Comparison of ENCODE assay signal across 29 cellular contexts in the genomic region with DNA sequence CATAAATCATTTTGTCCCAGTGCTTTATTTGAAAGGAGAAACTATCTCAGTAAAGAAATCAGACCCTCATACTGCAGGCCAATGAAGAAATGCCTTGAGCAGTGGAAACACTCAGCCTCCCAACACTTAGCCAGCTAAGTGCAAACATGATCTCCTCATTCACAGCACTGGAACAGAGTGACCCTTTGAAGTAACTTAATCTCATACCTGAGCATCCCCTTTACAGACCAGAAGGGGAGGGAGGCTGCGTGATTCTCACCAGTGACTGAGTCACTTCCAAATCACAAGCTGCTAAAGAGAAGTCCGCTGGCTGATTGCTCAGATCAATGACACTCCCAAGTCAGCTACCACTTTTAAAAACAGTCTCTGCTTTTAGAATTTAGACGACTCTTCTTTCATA. TPM values are rescaled to one million over a fixed set of nuclear protein-coding genes. Genes with fewer than 3 reads are reported as not detected.
DNase-seq lines count a peak whose midpoint lies in the region; ATAC-seq and TF ChIP-seq lines count a peak whose summit lies in the region.
"Had no signal": no experiment of that assay in that cellular context is flagged by ENCODE, and none has a peak within 500 bp of the region (broad histone marks: within the 10 kb centered on the region; RNA-seq: fewer than 3 reads in every experiment).

No MANE protein-coding gene starts in this region.

- peaks cover 96% of the 10 kb centered on the region for H3K79me2 ChIP-seq in MM.1S (ENCODE audit: low read length)

- 62 to 71% methylated on average over 2 to 3 of the region's 3 CpGs for WGBS in upper lobe of left lung, 2 donors

- TF ChIP-seq EP300 in upper lobe of left lung (IDR thresholded peaks at IDR 0.05) = peak in 1 of 4 donors; percentile 8

- peaks cover 3% of the 10 kb centered on the region for H3K36me3 Mint-ChIP-seq in osteocyte (ENCODE audit: unreplicated experiment)
- H3K36me3 Mint-ChIP-seq: stimulated activated effector memory CD8-positive, alpha-beta T cell treated with anti-CD3 and anti-CD28 coated beads, Interleukin-12 subunit alpha, Interleukin-12 subunit beta, amount 100 ng/mL, for 72 hours had no signal

- H3K9me2 ChIP-seq in MM.1S (replicated peaks; ENCODE audit: insufficient read depth, low read length) = no peaks in the 10 kb centered on the region

- TF ChIP-seq CTCF in MM.1S (IDR thresholded peaks at IDR 0.05; ENCODE audit: low read length) (no peak), osteocyte (IDR thresholded peaks at IDR 0.05) (no peak), upper lobe of left lung (IDR thresholded peaks at IDR 0.05) (no peak)

- H2AFZ ChIP-seq in MM.1S (ENCODE audit: low read length) = no peak overlapping the region
- H2AFZ ChIP-seq: PC-9 had no signal

- ATAC-seq in upper lobe of left lung (ENCODE audit: low FRiP score in 2 of 2) = no peak
- ATAC-seq: activated T-cell treated with anti-CD3 and anti-CD28 coated beads, Interleukin-2, amount 50 U/mL, for 72 hours; stimulated activated effector memory CD8-positive, alpha-beta T cell treated with anti-CD3 and anti-CD28 coated beads, Interleukin-12 subunit alpha, Interleukin-12 subunit beta, amount 100 ng/mL, for 72 hours; T-helper 17 cell had no signal

- no peak overlapping the region for H3K27ac Mint-ChIP-seq in osteocyte (ENCODE audit: unreplicated experiment)
- H3K27ac Mint-ChIP-seq: activated CD4-positive, alpha-beta T cell treated with anti-CD3 and anti-CD28 coated beads, Interleukin-2, amount 10 ng/mL, durations not matched to agents 24 days and 14 days; activated naive CD4-positive, alpha-beta T cell treated with anti-CD3 and anti-CD28 coated beads for 36 hours; activated T-cell treated with anti-CD3 and anti-CD28 coated beads, Interleukin-2, amount 50 U/mL, for 72 hours; stimulated activated effector memory CD8-positive, alpha-beta T cell treated with anti-CD3 and anti-CD28 coated beads, Interleukin-12 subunit alpha, Interleukin-12 subunit beta, amount 100 ng/mL, for 72 hours; T-helper 17 cell had no signal

- no peaks in the 10 kb centered on the region for H4K20me1 ChIP-seq in MM.1S (ENCODE audit: insufficient read depth, low read length)

- H3K9me3 ChIP-seq in MM.1S (replicated peaks; ENCODE audit: insufficient read depth, low read length) (no peaks in the 10 kb centered on the region), muscle layer of colon (ENCODE audit: low read length) (no peaks in the 10 kb centered on the region), stomach smooth muscle (ENCODE audit: control insufficient read depth in 2 of 2, low read length in 2 of 2) (no peaks in the 10 kb centered on the region), upper lobe of left lung (no peaks in the 10 kb centered on the region)
- H3K9me3 ChIP-seq: right atrium auricular region, thoracic aorta had no signal

- H3K4me3 ChIP-seq in MM.1S (ENCODE audit: low read length) = peak overlapping the region; percentile 95
- H3K4me3 ChIP-seq in muscle layer of colon (ENCODE audit: low read depth in 1 of 2, low read length in 2 of 2) = no peak overlapping the region
- H3K4me3 ChIP-seq in stomach smooth muscle (ENCODE audit: low read length in 2 of 2) = peak overlapping the region in 1 of 2 donors; percentile 87
- no peak overlapping the region for H3K4me3 ChIP-seq in upper lobe of left lung
- H3K4me3 ChIP-seq: PC-9, right atrium auricular region, thoracic aorta had no signal

- H3K9ac ChIP-seq in MM.1S (ENCODE audit: low read length) (peak overlapping the region; percentile 91; the same call in 1 of the 2 replicates), muscle layer of colon (ENCODE audit: low read length) (no peak overlapping the region), stomach smooth muscle (ENCODE audit: low read length in 2 of 2) (peak overlapping the region in 1 of 2 donors; percentile 1)

- peaks cover 70% of the 10 kb centered on the region for H3F3A ChIP-seq in MM.1S (ENCODE audit: insufficient read depth, low read length)

- no peaks in the 10 kb centered on the region for H3K9me3 Mint-ChIP-seq in osteocyte (ENCODE audit: unreplicated experiment)
- H3K9me3 Mint-ChIP-seq: activated CD4-positive, alpha-beta T cell treated with anti-CD3 and anti-CD28 coated beads, Interleukin-2, amount 10 ng/mL, durations not matched to agents 24 days and 14 days; activated naive CD4-positive, alpha-beta T cell treated with anti-CD3 and anti-CD28 coated beads for 36 hours; activated T-cell treated with anti-CD3 and anti-CD28 coated beads, Interleukin-2, amount 50 U/mL, for 72 hours; stimulated activated effector memory CD8-positive, alpha-beta T cell treated with anti-CD3 and anti-CD28 coated beads, Interleukin-12 subunit alpha, Interleukin-12 subunit beta, amount 100 ng/mL, for 72 hours had no signal

- DNase-seq in MM.1S = peak; percentile 6
- no peak for DNase-seq in activated CD4-positive, alpha-beta T cell treated with anti-CD3 and anti-CD28 coated beads for 48 hours
- no peak for DNase-seq in cerebellum (ENCODE audit: low spot score)
- DNase-seq in osteocyte (ENCODE audit: extremely low spot score, unreplicated experiment) = no peak
- no peak for DNase-seq in upper lobe of left lung
- DNase-seq: activated CD4-positive, alpha-beta T cell treated with anti-CD3 and anti-CD28 coated beads, Interleukin-2, amount 10 ng/mL, durations not matched to agents 24 days and 14 days; activated naive CD4-positive, alpha-beta T cell treated with anti-CD3 and anti-CD28 coated beads for 36 hours; activated T-cell treated with anti-CD3 and anti-CD28 coated beads, Interleukin-2, amount 50 U/mL, for 72 hours; amniotic stem cell; CD4-positive, alpha-beta memory T cell; DMS 273 treated with DMSO at 0.1 percent for 48 hours; foreskin melanocyte; GDM1; HCEC 1CT; hippocampal formation; MV-4-11; NCI-H1694; NCI-H69; PC-9; SHP77 treated with DMSO at 0.1 percent for 48 hours; T-helper 17 cell had no signal

- H3K4me3 Mint-ChIP-seq in osteocyte (ENCODE audit: unreplicated experiment) = no peak overlapping the region
- H3K4me3 Mint-ChIP-seq: activated CD4-positive, alpha-beta T cell treated with anti-CD3 and anti-CD28 coated beads, Interleukin-2, amount 10 ng/mL, durations not matched to agents 24 days and 14 days; activated naive CD4-positive, alpha-beta T cell treated with anti-CD3 and anti-CD28 coated beads for 36 hours; activated T-cell treated with anti-CD3 and anti-CD28 coated beads, Interleukin-2, amount 50 U/mL, for 72 hours; CD4-positive, alpha-beta memory T cell; stimulated activated effector memory CD8-positive, alpha-beta T cell treated with anti-CD3 and anti-CD28 coated beads, Interleukin-12 subunit alpha, Interleukin-12 subunit beta, amount 100 ng/mL, for 72 hours; T-helper 17 cell had no signal

- H3K4me1 ChIP-seq in MM.1S (ENCODE audit: low read length) (peaks cover 66% of the 10 kb centered on the region), muscle layer of colon (ENCODE audit: insufficient read depth, low read length) (peaks cover 71% of the 10 kb centered on the region), stomach smooth muscle (ENCODE audit: control insufficient read depth, insufficient read depth, low read length) (peaks cover 74% of the 10 kb centered on the region), upper lobe of left lung (peaks cover 8 to 80% (median 61%) of the 10 kb centered on the region in 4 donors)

- peaks cover 78% of the 10 kb centered on the region for H3K4me1 Mint-ChIP-seq in osteocyte (ENCODE audit: unreplicated experiment)
- H3K4me1 Mint-ChIP-seq: activated CD4-positive, alpha-beta T cell treated with anti-CD3 and anti-CD28 coated beads, Interleukin-2, amount 10 ng/mL, durations not matched to agents 24 days and 14 days; stimulated activated effector memory CD8-positive, alpha-beta T cell treated with anti-CD3 and anti-CD28 coated beads, Interleukin-12 subunit alpha, Interleukin-12 subunit beta, amount 100 ng/mL, for 72 hours; T-helper 17 cell had no signal

- H3K27me3 ChIP-seq in MM.1S (replicated peaks; ENCODE audit: insufficient read depth, low read length) (no peaks in the 10 kb centered on the region), muscle layer of colon (ENCODE audit: control insufficient read depth in 1 of 2, insufficient read depth in 2 of 2, low read length in 2 of 2) (no peaks in the 10 kb centered on the region), stomach smooth muscle (ENCODE audit: control insufficient read depth in 1 of 2, insufficient read depth in 2 of 2, low read length in 2 of 2) (no peaks in the 10 kb centered on the region), upper lobe of left lung (peaks cover 0 to 20% (median 0%) of the 10 kb centered on the region in 4 donors)
- H3K27me3 ChIP-seq: right atrium auricular region had no signal

- peak overlapping the region; percentile 96 for H3K4me2 ChIP-seq in MM.1S (ENCODE audit: low read depth, low read length)
- H3K4me2 ChIP-seq: PC-9 had no signal

- no peaks in the 10 kb centered on the region for H3K27me3 Mint-ChIP-seq in osteocyte (ENCODE audit: unreplicated experiment)

- H3K27ac ChIP-seq in MM.1S (ENCODE audit: low read length) = peak overlapping the region; percentile 39; the same call in 1 of the 2 replicates
- H3K27ac ChIP-seq in cingulate gyrus (ENCODE audit: low read depth, low read length) = peak overlapping the region; percentile 29
- H3K27ac ChIP-seq in muscle layer of colon (ENCODE audit: low read depth, low read length) = peak overlapping the region; percentile 88
- H3K27ac ChIP-seq in stomach smooth muscle (ENCODE audit: low read length) = peak overlapping the region; percentile 95
- H3K27ac ChIP-seq in upper lobe of left lung = peak overlapping the region in 1 of 4 donors; percentile 49
- H3K27ac ChIP-seq: epithelial cell of prostate, PC-9, right atrium auricular region, thoracic aorta had no signal

- no peaks in the 10 kb centered on the region for H3K36me3 ChIP-seq in MM.1S (replicated peaks; ENCODE audit: insufficient read depth, low read length)
- H3K36me3 ChIP-seq in muscle layer of colon (ENCODE audit: insufficient read depth, low read length) = no peaks in the 10 kb centered on the region
- H3K36me3 ChIP-seq in stomach smooth muscle (ENCODE audit: control insufficient read depth in 2 of 2, insufficient read depth in 2 of 2, low read length in 2 of 2) = no peaks in the 10 kb centered on the region
- H3K36me3 ChIP-seq in upper lobe of left lung = no peaks in the 10 kb centered on the region
- H3K36me3 ChIP-seq: right atrium auricular region, thoracic aorta had no signal

- TF ChIP-seq POLR2A in upper lobe of left lung (IDR thresholded peaks at IDR 0.05) = no peak

RNA-seq across cellular contexts. Expression of gene CHST15, which starts 4.5 kb away (rescaled TPM):
- 36.7 TPM for total RNA-seq in cerebellum
- 66.3 and 73.6 TPM in 2 replicates for total RNA-seq in osteocyte
- 10 to 100 TPM; 16.1 to 54.5 (median 27.3) TPM for total RNA-seq in upper lobe of left lung
- total RNA-seq: HT-29 had no signal
